Comparison of ENCODE assay signal across 1 cellular context in the genomic region with DNA sequence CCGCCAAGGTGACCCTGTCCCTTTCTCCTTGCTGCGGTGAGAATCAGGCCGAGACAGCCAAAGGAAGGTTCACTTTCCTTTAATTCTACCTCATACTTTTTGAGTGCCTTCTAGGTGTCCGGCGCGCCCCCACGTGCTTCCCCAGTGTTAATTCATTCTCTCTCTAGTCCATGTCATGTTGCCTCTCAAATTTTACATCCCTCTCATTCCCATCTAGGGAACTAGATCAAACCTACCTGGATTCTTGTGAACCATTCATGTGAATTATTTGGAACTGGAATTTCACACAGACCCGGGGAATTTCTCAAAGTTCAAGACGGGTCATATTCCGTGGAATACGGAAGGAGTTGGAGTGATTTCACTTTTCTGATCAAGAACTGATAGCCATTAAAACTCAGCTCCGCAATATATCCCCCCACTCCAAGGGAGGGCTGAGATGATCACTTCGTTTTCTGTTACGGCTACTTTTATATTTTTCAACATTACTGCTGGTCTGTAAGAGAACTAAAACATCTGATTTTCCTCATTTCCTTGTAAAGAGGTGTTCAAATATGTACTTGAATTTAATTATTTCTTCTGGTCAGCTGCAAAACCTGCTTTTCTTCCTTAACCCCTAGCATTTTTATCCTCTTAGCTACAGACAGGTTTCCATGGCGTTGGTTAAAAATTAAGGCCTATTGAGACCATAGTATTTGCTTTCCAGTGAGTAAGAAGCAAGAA.
A peak's percentile ranks its signal among the peaks of the same experiment; 100 is the strongest.
TF ChIP-seq lines count a peak whose summit lies in the region.

No MANE protein-coding gene starts in this region.

TF ChIP-seq in K562, 482 proteins besides CTCF, POLR2A, EP300 and RAD21 (continued from another document and continues in another):
- TF ChIP-seq, protein P1, sequence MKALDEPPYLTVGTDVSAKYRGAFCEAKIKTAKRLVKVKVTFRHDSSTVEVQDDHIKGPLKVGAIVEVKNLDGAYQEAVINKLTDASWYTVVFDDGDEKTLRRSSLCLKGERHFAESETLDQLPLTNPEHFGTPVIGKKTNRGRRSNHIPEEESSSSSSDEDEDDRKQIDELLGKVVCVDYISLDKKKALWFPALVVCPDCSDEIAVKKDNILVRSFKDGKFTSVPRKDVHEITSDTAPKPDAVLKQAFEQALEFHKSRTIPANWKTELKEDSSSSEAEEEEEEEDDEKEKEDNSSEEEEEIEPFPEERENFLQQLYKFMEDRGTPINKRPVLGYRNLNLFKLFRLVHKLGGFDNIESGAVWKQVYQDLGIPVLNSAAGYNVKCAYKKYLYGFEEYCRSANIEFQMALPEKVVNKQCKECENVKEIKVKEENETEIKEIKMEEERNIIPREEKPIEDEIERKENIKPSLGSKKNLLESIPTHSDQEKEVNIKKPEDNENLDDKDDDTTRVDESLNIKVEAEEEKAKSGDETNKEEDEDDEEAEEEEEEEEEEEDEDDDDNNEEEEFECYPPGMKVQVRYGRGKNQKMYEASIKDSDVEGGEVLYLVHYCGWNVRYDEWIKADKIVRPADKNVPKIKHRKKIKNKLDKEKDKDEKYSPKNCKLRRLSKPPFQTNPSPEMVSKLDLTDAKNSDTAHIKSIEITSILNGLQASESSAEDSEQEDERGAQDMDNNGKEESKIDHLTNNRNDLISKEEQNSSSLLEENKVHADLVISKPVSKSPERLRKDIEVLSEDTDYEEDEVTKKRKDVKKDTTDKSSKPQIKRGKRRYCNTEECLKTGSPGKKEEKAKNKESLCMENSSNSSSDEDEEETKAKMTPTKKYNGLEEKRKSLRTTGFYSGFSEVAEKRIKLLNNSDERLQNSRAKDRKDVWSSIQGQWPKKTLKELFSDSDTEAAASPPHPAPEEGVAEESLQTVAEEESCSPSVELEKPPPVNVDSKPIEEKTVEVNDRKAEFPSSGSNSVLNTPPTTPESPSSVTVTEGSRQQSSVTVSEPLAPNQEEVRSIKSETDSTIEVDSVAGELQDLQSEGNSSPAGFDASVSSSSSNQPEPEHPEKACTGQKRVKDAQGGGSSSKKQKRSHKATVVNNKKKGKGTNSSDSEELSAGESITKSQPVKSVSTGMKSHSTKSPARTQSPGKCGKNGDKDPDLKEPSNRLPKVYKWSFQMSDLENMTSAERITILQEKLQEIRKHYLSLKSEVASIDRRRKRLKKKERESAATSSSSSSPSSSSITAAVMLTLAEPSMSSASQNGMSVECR (CRISPR knock-in tag; IDR thresholded peaks at IDR 0.05): peak; percentile 6; the same call in 1 of the 2 replicates
- no peak for TF ChIP-seq E2F3 (CRISPR knock-in tag; IDR thresholded peaks at IDR 0.05)
- TF ChIP-seq, protein P2, sequence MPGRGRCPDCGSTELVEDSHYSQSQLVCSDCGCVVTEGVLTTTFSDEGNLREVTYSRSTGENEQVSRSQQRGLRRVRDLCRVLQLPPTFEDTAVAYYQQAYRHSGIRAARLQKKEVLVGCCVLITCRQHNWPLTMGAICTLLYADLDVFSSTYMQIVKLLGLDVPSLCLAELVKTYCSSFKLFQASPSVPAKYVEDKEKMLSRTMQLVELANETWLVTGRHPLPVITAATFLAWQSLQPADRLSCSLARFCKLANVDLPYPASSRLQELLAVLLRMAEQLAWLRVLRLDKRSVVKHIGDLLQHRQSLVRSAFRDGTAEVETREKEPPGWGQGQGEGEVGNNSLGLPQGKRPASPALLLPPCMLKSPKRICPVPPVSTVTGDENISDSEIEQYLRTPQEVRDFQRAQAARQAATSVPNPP (IDR thresholded peaks at IDR 0.05; ENCODE audit: borderline replicate concordance, insufficient read depth, insufficient read length): no peak
- 0 out of 2 replicates have a peak, but pooled peaks have one; percentile 1 for TF ChIP-seq FOXP1 (CRISPR knock-in tag; IDR thresholded peaks at IDR 0.05)
- TF ChIP-seq, protein P3, sequence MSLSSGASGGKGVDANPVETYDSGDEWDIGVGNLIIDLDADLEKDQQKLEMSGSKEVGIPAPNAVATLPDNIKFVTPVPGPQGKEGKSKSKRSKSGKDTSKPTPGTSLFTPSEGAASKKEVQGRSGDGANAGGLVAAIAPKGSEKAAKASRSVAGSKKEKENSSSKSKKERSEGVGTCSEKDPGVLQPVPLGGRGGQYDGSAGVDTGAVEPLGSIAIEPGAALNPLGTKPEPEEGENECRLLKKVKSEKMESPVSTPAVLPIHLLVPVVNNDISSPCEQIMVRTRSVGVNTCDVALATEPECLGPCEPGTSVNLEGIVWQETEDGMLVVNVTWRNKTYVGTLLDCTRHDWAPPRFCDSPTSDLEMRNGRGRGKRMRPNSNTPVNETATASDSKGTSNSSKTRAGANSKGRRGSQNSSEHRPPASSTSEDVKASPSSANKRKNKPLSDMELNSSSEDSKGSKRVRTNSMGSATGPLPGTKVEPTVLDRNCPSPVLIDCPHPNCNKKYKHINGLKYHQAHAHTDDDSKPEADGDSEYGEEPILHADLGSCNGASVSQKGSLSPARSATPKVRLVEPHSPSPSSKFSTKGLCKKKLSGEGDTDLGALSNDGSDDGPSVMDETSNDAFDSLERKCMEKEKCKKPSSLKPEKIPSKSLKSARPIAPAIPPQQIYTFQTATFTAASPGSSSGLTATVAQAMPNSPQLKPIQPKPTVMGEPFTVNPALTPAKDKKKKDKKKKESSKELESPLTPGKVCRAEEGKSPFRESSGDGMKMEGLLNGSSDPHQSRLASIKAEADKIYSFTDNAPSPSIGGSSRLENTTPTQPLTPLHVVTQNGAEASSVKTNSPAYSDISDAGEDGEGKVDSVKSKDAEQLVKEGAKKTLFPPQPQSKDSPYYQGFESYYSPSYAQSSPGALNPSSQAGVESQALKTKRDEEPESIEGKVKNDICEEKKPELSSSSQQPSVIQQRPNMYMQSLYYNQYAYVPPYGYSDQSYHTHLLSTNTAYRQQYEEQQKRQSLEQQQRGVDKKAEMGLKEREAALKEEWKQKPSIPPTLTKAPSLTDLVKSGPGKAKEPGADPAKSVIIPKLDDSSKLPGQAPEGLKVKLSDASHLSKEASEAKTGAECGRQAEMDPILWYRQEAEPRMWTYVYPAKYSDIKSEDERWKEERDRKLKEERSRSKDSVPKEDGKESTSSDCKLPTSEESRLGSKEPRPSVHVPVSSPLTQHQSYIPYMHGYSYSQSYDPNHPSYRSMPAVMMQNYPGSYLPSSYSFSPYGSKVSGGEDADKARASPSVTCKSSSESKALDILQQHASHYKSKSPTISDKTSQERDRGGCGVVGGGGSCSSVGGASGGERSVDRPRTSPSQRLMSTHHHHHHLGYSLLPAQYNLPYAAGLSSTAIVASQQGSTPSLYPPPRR (CRISPR knock-in tag; IDR thresholded peaks at IDR 0.05; ENCODE audit: borderline replicate concordance): no peak; the same call in 1 of the 2 replicates
- no peak for TF ChIP-seq TBL1XR1 (IDR thresholded peaks at IDR 0.05; ENCODE audit: low read length in 2 of 2)
- TF ChIP-seq JUN (IDR thresholded peaks at IDR 0.05; ENCODE audit: borderline replicate concordance, low read depth, low read length): no peak
- 0 out of 2 replicates have a peak, but pooled peaks have one; percentile 12 for TF ChIP-seq JUN (CRISPR knock-in tag; IDR thresholded peaks at IDR 0.05; ENCODE audit: borderline replicate concordance)
- TF ChIP-seq, protein P4, sequence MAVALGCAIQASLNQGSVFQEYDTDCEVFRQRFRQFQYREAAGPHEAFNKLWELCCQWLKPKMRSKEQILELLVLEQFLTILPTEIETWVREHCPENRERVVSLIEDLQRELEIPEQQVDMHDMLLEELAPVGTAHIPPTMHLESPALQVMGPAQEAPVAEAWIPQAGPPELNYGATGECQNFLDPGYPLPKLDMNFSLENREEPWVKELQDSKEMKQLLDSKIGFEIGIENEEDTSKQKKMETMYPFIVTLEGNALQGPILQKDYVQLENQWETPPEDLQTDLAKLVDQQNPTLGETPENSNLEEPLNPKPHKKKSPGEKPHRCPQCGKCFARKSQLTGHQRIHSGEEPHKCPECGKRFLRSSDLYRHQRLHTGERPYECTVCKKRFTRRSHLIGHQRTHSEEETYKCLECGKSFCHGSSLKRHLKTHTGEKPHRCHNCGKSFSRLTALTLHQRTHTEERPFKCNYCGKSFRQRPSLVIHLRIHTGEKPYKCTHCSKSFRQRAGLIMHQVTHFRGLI (CRISPR knock-in tag; IDR thresholded peaks at IDR 0.05): no peak
- TF ChIP-seq ESRRB (CRISPR knock-in tag; IDR thresholded peaks at IDR 0.05; ENCODE audit: borderline replicate concordance): no peak
- no peak for TF ChIP-seq PTBP1 (IDR thresholded peaks at IDR 0.05; ENCODE audit: low read depth, low read length)
- TF ChIP-seq ZNF408 (CRISPR knock-in tag; IDR thresholded peaks at IDR 0.05; ENCODE audit: low read depth): no peak
- no peak for TF ChIP-seq NONO (IDR thresholded peaks at IDR 0.05; ENCODE audit: low read depth in 2 of 2, low read length in 1 of 2)
- TF ChIP-seq, protein P5, sequence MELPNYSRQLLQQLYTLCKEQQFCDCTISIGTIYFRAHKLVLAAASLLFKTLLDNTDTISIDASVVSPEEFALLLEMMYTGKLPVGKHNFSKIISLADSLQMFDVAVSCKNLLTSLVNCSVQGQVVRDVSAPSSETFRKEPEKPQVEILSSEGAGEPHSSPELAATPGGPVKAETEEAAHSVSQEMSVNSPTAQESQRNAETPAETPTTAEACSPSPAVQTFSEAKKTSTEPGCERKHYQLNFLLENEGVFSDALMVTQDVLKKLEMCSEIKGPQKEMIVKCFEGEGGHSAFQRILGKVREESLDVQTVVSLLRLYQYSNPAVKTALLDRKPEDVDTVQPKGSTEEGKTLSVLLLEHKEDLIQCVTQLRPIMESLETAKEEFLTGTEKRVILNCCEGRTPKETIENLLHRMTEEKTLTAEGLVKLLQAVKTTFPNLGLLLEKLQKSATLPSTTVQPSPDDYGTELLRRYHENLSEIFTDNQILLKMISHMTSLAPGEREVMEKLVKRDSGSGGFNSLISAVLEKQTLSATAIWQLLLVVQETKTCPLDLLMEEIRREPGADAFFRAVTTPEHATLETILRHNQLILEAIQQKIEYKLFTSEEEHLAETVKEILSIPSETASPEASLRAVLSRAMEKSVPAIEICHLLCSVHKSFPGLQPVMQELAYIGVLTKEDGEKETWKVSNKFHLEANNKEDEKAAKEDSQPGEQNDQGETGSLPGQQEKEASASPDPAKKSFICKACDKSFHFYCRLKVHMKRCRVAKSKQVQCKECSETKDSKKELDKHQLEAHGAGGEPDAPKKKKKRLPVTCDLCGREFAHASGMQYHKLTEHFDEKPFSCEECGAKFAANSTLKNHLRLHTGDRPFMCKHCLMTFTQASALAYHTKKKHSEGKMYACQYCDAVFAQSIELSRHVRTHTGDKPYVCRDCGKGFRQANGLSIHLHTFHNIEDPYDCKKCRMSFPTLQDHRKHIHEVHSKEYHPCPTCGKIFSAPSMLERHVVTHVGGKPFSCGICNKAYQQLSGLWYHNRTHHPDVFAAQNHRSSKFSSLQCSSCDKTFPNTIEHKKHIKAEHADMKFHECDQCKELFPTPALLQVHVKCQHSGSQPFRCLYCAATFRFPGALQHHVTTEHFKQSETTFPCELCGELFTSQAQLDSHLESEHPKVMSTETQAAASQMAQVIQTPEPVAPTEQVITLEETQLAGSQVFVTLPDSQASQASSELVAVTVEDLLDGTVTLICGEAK (IDR thresholded peaks at IDR 0.05): peak; percentile 62
- TF ChIP-seq, protein P5 (CRISPR knock-in tag; IDR thresholded peaks at IDR 0.05): no peak; the same call in 1 of the 2 replicates
- TF ChIP-seq NFRKB (IDR thresholded peaks at IDR 0.05; ENCODE audit: low read depth): peak; percentile 88
- TF ChIP-seq C11orf30 (IDR thresholded peaks at IDR 0.05; ENCODE audit: low read depth): no peak
- TF ChIP-seq NBN (IDR thresholded peaks at IDR 0.05; ENCODE audit: low read depth): peak; percentile 24
- no peak for TF ChIP-seq NFATC3 (IDR thresholded peaks at IDR 0.05)
- TF ChIP-seq, protein P6, sequence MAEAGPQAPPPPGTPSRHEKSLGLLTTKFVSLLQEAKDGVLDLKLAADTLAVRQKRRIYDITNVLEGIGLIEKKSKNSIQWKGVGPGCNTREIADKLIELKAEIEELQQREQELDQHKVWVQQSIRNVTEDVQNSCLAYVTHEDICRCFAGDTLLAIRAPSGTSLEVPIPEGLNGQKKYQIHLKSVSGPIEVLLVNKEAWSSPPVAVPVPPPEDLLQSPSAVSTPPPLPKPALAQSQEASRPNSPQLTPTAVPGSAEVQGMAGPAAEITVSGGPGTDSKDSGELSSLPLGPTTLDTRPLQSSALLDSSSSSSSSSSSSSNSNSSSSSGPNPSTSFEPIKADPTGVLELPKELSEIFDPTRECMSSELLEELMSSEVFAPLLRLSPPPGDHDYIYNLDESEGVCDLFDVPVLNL (CRISPR knock-in tag; IDR thresholded peaks at IDR 0.05; ENCODE audit: low read depth): 0 out of 2 replicates have a peak, but pooled peaks have one; percentile 2
- peak in 1 of 2 experiments; percentile 71; a peak in 2 of 4 replicates for TF ChIP-seq HDAC1 (IDR thresholded peaks at IDR 0.05)
- no peak for TF ChIP-seq SMC3 (conservative IDR thresholded peaks at IDR 0.05; ENCODE audit: insufficient read depth, low read depth, low read length)
- TF ChIP-seq ELF4 (CRISPR knock-in tag; IDR thresholded peaks at IDR 0.05): no peak
- TF ChIP-seq POLR2B (IDR thresholded peaks at IDR 0.05; ENCODE audit: low read depth, partially characterized antibody): peak; percentile 8
- TF ChIP-seq ZNF551 (CRISPR knock-in tag; IDR thresholded peaks at IDR 0.05): no peak
- no peak for TF ChIP-seq ILF3 (IDR thresholded peaks at IDR 0.05; ENCODE audit: borderline replicate concordance)
